Comparison of ENCODE assay signal across 17 cellular contexts in the genomic region with DNA sequence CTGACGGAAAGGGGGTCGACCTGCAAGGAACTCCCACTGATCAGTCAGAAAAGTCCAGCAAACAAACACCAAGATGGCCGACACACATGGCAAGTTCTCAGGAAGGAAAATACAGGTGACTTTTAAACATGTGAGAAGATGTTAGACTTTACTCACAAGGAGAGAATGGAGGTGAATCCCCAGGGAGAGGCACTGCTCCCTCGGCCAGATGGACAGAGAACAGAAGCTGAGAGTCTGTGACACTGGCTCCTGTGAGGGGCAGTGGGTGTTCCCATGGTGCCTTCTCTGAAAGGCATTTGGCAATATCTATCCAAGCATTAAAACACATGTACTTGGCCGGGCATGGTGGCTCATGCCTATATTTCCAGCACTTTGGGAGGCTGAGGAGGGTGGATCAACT.
"Had no signal": no experiment of that assay in that cellular context is flagged by ENCODE, and none has a peak within 500 bp of the region (broad histone marks: within the 10 kb centered on the region; RNA-seq: fewer than 3 reads in every experiment).

No MANE protein-coding gene starts in this region.

- H3K27ac ChIP-seq: brain microvascular endothelial cell, pancreas, suprapubic skin had no signal

- H3K27ac Mint-ChIP-seq: activated CD4-positive, alpha-beta T cell treated with anti-CD3 and anti-CD28 coated beads, Interleukin-2, amount 10 ng/mL, durations not matched to agents 7 days and 5 days; activated naive CD4-positive, alpha-beta T cell treated with anti-CD3 and anti-CD28 coated beads for 36 hours; stimulated activated memory B cell treated with anti-CD40 and anti-IgM and Interleukin-4, amounts not matched to agents 10 μg/mL and 1 μg/mL and 100 μg/mL, for 72 hours; T-helper 17 cell; WTC11 had no signal

- H3K27me3 Mint-ChIP-seq: activated CD4-positive, alpha-beta T cell treated with anti-CD3 and anti-CD28 coated beads, Interleukin-2, amount 10 ng/mL, durations not matched to agents 7 days and 5 days had no signal

- H3K36me3 ChIP-seq: pancreas, spleen, suprapubic skin had no signal

- H3K36me3 Mint-ChIP-seq: stimulated activated memory B cell treated with anti-CD40 and anti-IgM and Interleukin-4, amounts not matched to agents 10 μg/mL and 1 μg/mL and 100 μg/mL, for 72 hours had no signal

- H3K4me3 ChIP-seq: pancreas, spleen, suprapubic skin had no signal

- H3K27me3 ChIP-seq: brain microvascular endothelial cell, pancreas, spleen, suprapubic skin had no signal

- H3K4me3 Mint-ChIP-seq: activated CD4-positive, alpha-beta T cell treated with anti-CD3 and anti-CD28 coated beads, Interleukin-2, amount 10 ng/mL, durations not matched to agents 7 days and 5 days; activated naive CD4-positive, alpha-beta T cell treated with anti-CD3 and anti-CD28 coated beads for 36 hours; neural crest cell; stimulated activated memory B cell treated with anti-CD40 and anti-IgM and Interleukin-4, amounts not matched to agents 10 μg/mL and 1 μg/mL and 100 μg/mL, for 72 hours; T-helper 17 cell; WTC11 had no signal

- H3K9me3 ChIP-seq: pancreas, suprapubic skin had no signal

- DNase-seq: activated CD4-positive, alpha-beta T cell treated with anti-CD3 and anti-CD28 coated beads, Interleukin-2, amount 10 ng/mL, durations not matched to agents 7 days and 5 days; activated CD8-positive, alpha-beta memory T cell treated with anti-CD3 and anti-CD28 coated beads for 24 hours; activated naive CD4-positive, alpha-beta T cell treated with anti-CD3 and anti-CD28 coated beads for 36 hours; amniotic stem cell; brain microvascular endothelial cell; cerebellar nuclear complex; dermis blood vessel endothelial cell; mesenchymal stem cell; spleen; stimulated activated CD4-positive, alpha-beta T cell treated with anti-CD3 and anti-CD28 coated beads, Interleukin-1b, Interleukin-23, amount 100 ng/mL, for 48 hours; T-helper 17 cell had no signal

- H3K4me1 Mint-ChIP-seq: activated CD4-positive, alpha-beta T cell treated with anti-CD3 and anti-CD28 coated beads, Interleukin-2, amount 10 ng/mL, durations not matched to agents 7 days and 5 days; neural crest cell; stimulated activated memory B cell treated with anti-CD40 and anti-IgM and Interleukin-4, amounts not matched to agents 10 μg/mL and 1 μg/mL and 100 μg/mL, for 72 hours; T-helper 17 cell; WTC11 had no signal

- H3K4me1 ChIP-seq: pancreas had no signal

- ATAC-seq: left lobe of liver; pancreas; stimulated activated memory B cell treated with anti-CD40 and anti-IgM and Interleukin-4, amounts not matched to agents 10 μg/mL and 1 μg/mL and 100 μg/mL, for 72 hours; T-helper 17 cell; WTC11 had no signal
